9 cellular contexts compared by ENCODE assay signal in genomic region chr14:25048170-25049126, GRCh38. TPM values are rescaled to one million over a fixed set of nuclear protein-coding genes. Genes with fewer than 3 reads are reported as not detected.
DNase-seq lines count a peak whose midpoint lies in the region; ATAC-seq and TF ChIP-seq lines count a peak whose summit lies in the region.
"Had no signal": no experiment of that assay in that cellular context is flagged by ENCODE, and none has a peak within 500 bp of the region (broad histone marks: within the 10 kb centered on the region; RNA-seq: fewer than 3 reads in every experiment).

No MANE protein-coding gene starts in this region.

- H3K9me3 ChIP-seq in right atrium auricular region, result no peaks in the 10 kb centered on the region

- H3K27ac ChIP-seq in right atrium auricular region, result peak overlapping the region; percentile 87 to 93

- H3K36me3 ChIP-seq in right atrium auricular region, result no peaks in the 10 kb centered on the region

- ATAC-seq in GM19328 (IDR thresholded peaks at IDR 0.05; ENCODE audit: unreplicated experiment) (no peak), GM21381 (IDR thresholded peaks at IDR 0.05; ENCODE audit: unreplicated experiment) (no peak)

- H3K4me1 ChIP-seq in right atrium auricular region, result peaks cover 0 to 43% of the 10 kb centered on the region in 2 donors

- H3K4me3 ChIP-seq in right atrium auricular region, result peak overlapping the region; percentile 71 to 74

- intact Hi-C loops in posterior cingulate gyrus (cut with DNase I), result loop anchor here (5.0 to 10.0 kb wide), 2 partner anchors 84 kb away; no protein-coding TSS in a partner anchor

- H3K27me3 ChIP-seq in right atrium auricular region, result no peaks in the 10 kb centered on the region

- no peak for TF ChIP-seq CTCF in right atrium auricular region (IDR thresholded peaks at IDR 0.05)

- DNase-seq in DMS79 (lab: John Stamatoyannopoulos, UW) (peak; percentile 50), amniotic epithelial cell (ENCODE audit: low read depth) (peak; percentile 70), right atrium auricular region (ENCODE audit: low spot score) (peak; percentile 73), posterior cingulate gyrus (peak; percentile 17 to 92 (median 42)), NCI-H1048 (lab: John Stamatoyannopoulos, UW) (no peak), COR-L47 (lab: John Stamatoyannopoulos, UW) (no peak)

RNA-seq across cellular contexts. Expression of gene STXBP6, which starts 1.5 kb away (rescaled TPM):
- 10 to 100 TPM; 13.5 to 20.2 TPM for total RNA-seq in right atrium auricular region
- total RNA-seq: activated T-helper 1 cell treated with anti-CD3 and anti-CD28 coated beads, Interleukin-12 subunit alpha, Interleukin-12 subunit beta, Interleukin-2, Interleukin-4 antibody, amounts not matched to agents 30 ng/mL and 10 ng/mL and 1 ng/mL, durations not matched to agents 14 hours and 24 hours and 36 hours had no signal

Comparison
In these comparisons a context has a peak if more than half of its experiments do, and no peak if none do; other contexts are left out.
1. DNase-seq: peak in DMS79 (single experiment), amniotic epithelial cell (single experiment), right atrium auricular region (single experiment) and posterior cingulate gyrus (10 of 10); none in NCI-H1048 (single experiment) and COR-L47 (single experiment).